Comparison of ENCODE assay signal across 21 cellular contexts in genomic region chr13:95571941-95572340, GRCh38. TPM values are rescaled to one million over a fixed set of nuclear protein-coding genes. Genes with fewer than 3 reads are reported as not detected.
"Had no signal": no experiment of that assay in that cellular context is flagged by ENCODE, and none has a peak within 500 bp of the region (broad histone marks: within the 10 kb centered on the region; RNA-seq: fewer than 3 reads in every experiment).

No MANE protein-coding gene starts in this region.

- H3K4me1 Mint-ChIP-seq: activated CD4-positive, alpha-beta memory T cell treated with anti-CD3 and anti-CD28 coated beads, Interleukin-2, amount 10 ng/mL, durations not matched to agents 7 days and 5 days; activated CD8-positive, alpha-beta memory T cell treated with anti-CD3 and anti-CD28 coated beads, Interleukin-2, amount 10 ng/mL, durations not matched to agents 7 days and 5 days; memory B cell; naive B cell had no signal

- H3K9me3 Mint-ChIP-seq: activated CD4-positive, alpha-beta memory T cell treated with anti-CD3 and anti-CD28 coated beads, Interleukin-2, amount 10 ng/mL, durations not matched to agents 7 days and 5 days; effector memory CD8-positive, alpha-beta T cell; memory B cell had no signal

- H3K36me3 Mint-ChIP-seq: activated CD8-positive, alpha-beta memory T cell treated with anti-CD3 and anti-CD28 coated beads, Interleukin-2, amount 10 ng/mL, durations not matched to agents 7 days and 5 days; activated naive CD8-positive, alpha-beta T cell; memory B cell; naive B cell had no signal

- H3K27ac Mint-ChIP-seq: activated CD4-positive, alpha-beta memory T cell treated with anti-CD3 and anti-CD28 coated beads, Interleukin-2, amount 10 ng/mL, durations not matched to agents 7 days and 5 days; activated CD8-positive, alpha-beta memory T cell treated with anti-CD3 and anti-CD28 coated beads, Interleukin-2, amount 10 ng/mL, durations not matched to agents 7 days and 5 days; activated naive CD8-positive, alpha-beta T cell; effector memory CD8-positive, alpha-beta T cell; memory B cell had no signal

- DNase-seq: activated CD4-positive, alpha-beta memory T cell treated with anti-CD3 and anti-CD28 coated beads, Interleukin-2, amount 10 ng/mL, durations not matched to agents 7 days and 5 days; activated CD4-positive, alpha-beta T cell treated with anti-CD3 and anti-CD28 coated beads for 48 hours; activated CD4-positive, CD25-positive, alpha-beta regulatory T cell; activated CD8-positive, alpha-beta memory T cell treated with anti-CD3 and anti-CD28 coated beads, Interleukin-2, amount 10 ng/mL, durations not matched to agents 7 days and 5 days; amniotic stem cell; effector memory CD8-positive, alpha-beta T cell; esophagus squamous epithelium; heart right ventricle; left ventricle myocardium superior; mucosa of descending colon; naive B cell; ovary; right lobe of liver; small intestine; stimulated activated CD4-positive, alpha-beta T cell treated with anti-CD3 and anti-CD28 coated beads, Interleukin-4, amount 100 ng/mL, for 1 hour; stomach; upper lobe of left lung had no signal

- H3K4me3 Mint-ChIP-seq: activated CD4-positive, alpha-beta memory T cell treated with anti-CD3 and anti-CD28 coated beads, Interleukin-2, amount 10 ng/mL, durations not matched to agents 7 days and 5 days; activated CD8-positive, alpha-beta memory T cell treated with anti-CD3 and anti-CD28 coated beads, Interleukin-2, amount 10 ng/mL, durations not matched to agents 7 days and 5 days; activated naive CD8-positive, alpha-beta T cell; effector memory CD8-positive, alpha-beta T cell; memory B cell; naive B cell; neural crest cell had no signal

RNA-seq across cellular contexts. Expression of gene CLDN10, which starts 19.4 kb away (rescaled TPM):
- total RNA-seq: activated CD4-positive, alpha-beta memory T cell treated with anti-CD3 and anti-CD28 coated beads, Interleukin-2, amount 10 ng/mL, durations not matched to agents 7 days and 5 days; activated CD8-positive, alpha-beta memory T cell treated with anti-CD3 and anti-CD28 coated beads, Interleukin-2, amount 10 ng/mL, durations not matched to agents 7 days and 5 days; cardiac septum; left ventricle myocardium superior had no signal
